Comparison of ENCODE assay signal across 1 cellular context in genomic region chr16:59180083-59180476, GRCh38.
TF ChIP-seq lines count a peak whose summit lies in the region.

No MANE protein-coding gene starts in this region.

TF ChIP-seq in HepG2, 621 proteins besides CTCF, POLR2A, EP300 and RAD21 (continued from another document and continues in another):
- TF ChIP-seq NFAT5 (CRISPR knock-in tag; IDR thresholded peaks at IDR 0.05) = no peak
- TF ChIP-seq ZNF7 (CRISPR knock-in tag; IDR thresholded peaks at IDR 0.05) = no peak
- no peak for TF ChIP-seq ZNF703 (CRISPR knock-in tag; IDR thresholded peaks at IDR 0.05; ENCODE audit: borderline replicate concordance)
- TF ChIP-seq NFIB (CRISPR knock-in tag; IDR thresholded peaks at IDR 0.05; ENCODE audit: borderline replicate concordance) = no peak
- no peak for TF ChIP-seq ETV5 (CRISPR knock-in tag; IDR thresholded peaks at IDR 0.05; ENCODE audit: borderline replicate concordance)
- no peak for TF ChIP-seq ARID2 (CRISPR knock-in tag; IDR thresholded peaks at IDR 0.05; ENCODE audit: borderline replicate concordance)
- TF ChIP-seq ZNF484 (CRISPR knock-in tag; IDR thresholded peaks at IDR 0.05; ENCODE audit: borderline replicate concordance, low read depth) = no peak
- TF ChIP-seq ZNF496 (CRISPR knock-in tag; IDR thresholded peaks at IDR 0.05; ENCODE audit: insufficient replicate concordance) = no peak
- TF ChIP-seq FOXO1 (CRISPR knock-in tag; IDR thresholded peaks at IDR 0.05) = peak; percentile 34; the same call in 1 of the 2 replicates
- TF ChIP-seq ZNF605 (CRISPR knock-in tag; IDR thresholded peaks at IDR 0.05) = no peak
- TF ChIP-seq ZNF609 (CRISPR knock-in tag; IDR thresholded peaks at IDR 0.05; ENCODE audit: borderline replicate concordance) = peak; percentile 87
- peak; percentile 73 for TF ChIP-seq ISL2 (CRISPR knock-in tag; IDR thresholded peaks at IDR 0.05)
- no peak for TF ChIP-seq ZNF329 (CRISPR knock-in tag; IDR thresholded peaks at IDR 0.05; ENCODE audit: low read depth)
- TF ChIP-seq RFX5 (IDR thresholded peaks at IDR 0.05; ENCODE audit: low read depth, low read length) = no peak
- 0 out of 2 replicates have a peak, but pooled peaks have one; percentile 31 for TF ChIP-seq SMAD3 (CRISPR knock-in tag; IDR thresholded peaks at IDR 0.05)
- no peak for TF ChIP-seq ZBTB37 (CRISPR knock-in tag; IDR thresholded peaks at IDR 0.05)
- no peak for TF ChIP-seq ZNF264 (CRISPR knock-in tag; IDR thresholded peaks at IDR 0.05)
- no peak for TF ChIP-seq SRF (IDR thresholded peaks at IDR 0.05; ENCODE audit: low read depth, low read length)
- no peak for TF ChIP-seq SNRNP70 (IDR thresholded peaks at IDR 0.05; ENCODE audit: low read depth, low read length)
- TF ChIP-seq FOXA3 (CRISPR knock-in tag; IDR thresholded peaks at IDR 0.05) = peak; percentile 94
- no peak for TF ChIP-seq YY1 (IDR thresholded peaks at IDR 0.05; ENCODE audit: insufficient read depth, insufficient replicate concordance, low read depth, low read length)
- TF ChIP-seq ZBTB26 (CRISPR knock-in tag; IDR thresholded peaks at IDR 0.05; ENCODE audit: borderline replicate concordance) = no peak
- TF ChIP-seq ZBTB3 (CRISPR knock-in tag; IDR thresholded peaks at IDR 0.05; ENCODE audit: borderline replicate concordance, low read depth) = no peak
- TF ChIP-seq CCAR2 (optimal IDR thresholded peaks at IDR 0.05; ENCODE audit: low read depth, low read length) = no peak
- no peak for TF ChIP-seq ZNF292 (CRISPR knock-in tag; IDR thresholded peaks at IDR 0.05; ENCODE audit: borderline replicate concordance, low read depth)
- no peak for TF ChIP-seq NR3C1 (CRISPR knock-in tag; IDR thresholded peaks at IDR 0.05)
- no peak for TF ChIP-seq MLXIP (CRISPR knock-in tag; IDR thresholded peaks at IDR 0.05; ENCODE audit: borderline replicate concordance)
- TF ChIP-seq TBX3 (IDR thresholded peaks at IDR 0.05; ENCODE audit: borderline replicate concordance) = peak; percentile 90
- peak; percentile 63; the same call in 1 of the 2 replicates for TF ChIP-seq AHDC1 (CRISPR knock-in tag; IDR thresholded peaks at IDR 0.05; ENCODE audit: borderline replicate concordance)
- no peak for TF ChIP-seq HOXD1 (CRISPR knock-in tag; IDR thresholded peaks at IDR 0.05)
- TF ChIP-seq GRHL1 (CRISPR knock-in tag; conservative IDR thresholded peaks at IDR 0.05) = no peak
- TF ChIP-seq HOXA5 (CRISPR knock-in tag; IDR thresholded peaks at IDR 0.05) = no peak
- no peak for TF ChIP-seq ZEB1 (IDR thresholded peaks at IDR 0.05; ENCODE audit: insufficient replicate concordance, low read depth)
- no peak for TF ChIP-seq SRSF1 (optimal IDR thresholded peaks at IDR 0.05; ENCODE audit: low read depth, low read length)
- TF ChIP-seq U2AF1 (optimal IDR thresholded peaks at IDR 0.05; ENCODE audit: low read depth, low read length) = no peak
